In the genomic region with DNA sequence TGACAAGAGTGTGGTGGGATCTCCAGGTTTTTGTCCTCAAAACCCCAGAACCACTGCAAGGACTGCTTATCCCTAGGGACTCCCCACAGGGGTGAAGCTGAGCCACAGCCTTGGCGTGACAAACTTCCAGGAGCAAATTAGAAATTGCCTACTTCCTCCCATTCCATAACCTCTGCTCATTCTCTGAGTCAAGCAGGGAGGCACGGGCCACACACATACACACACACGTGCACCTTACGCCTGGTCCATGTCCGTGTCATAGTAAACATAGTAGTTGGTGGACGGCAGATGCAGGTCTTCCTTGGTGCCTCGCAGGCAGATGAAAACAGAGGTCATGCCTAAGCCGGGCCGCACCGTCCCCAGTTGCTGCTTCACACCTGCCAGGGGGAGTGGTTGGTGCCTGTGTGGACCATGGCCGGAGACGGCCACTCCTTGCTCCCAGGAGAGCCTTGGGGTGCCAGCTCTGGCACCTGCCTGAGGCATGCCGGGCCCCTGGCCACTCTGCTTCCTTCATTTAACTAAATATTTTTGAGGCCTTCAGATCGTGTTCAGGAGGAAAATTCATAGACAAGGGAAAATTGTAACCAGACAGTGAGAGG, we compare ENCODE assay signal across 1 cellular context.
TF ChIP-seq lines count a peak whose summit lies in the region.

No MANE protein-coding gene starts in this region.

TF ChIP-seq in HepG2, 621 proteins besides CTCF, POLR2A, EP300 and RAD21:
- TF ChIP-seq AGO2 (optimal IDR thresholded peaks at IDR 0.05; ENCODE audit: low read depth, low read length): peak; percentile 32
- no peak for TF ChIP-seq NR2F2 (IDR thresholded peaks at IDR 0.05; ENCODE audit: borderline replicate concordance, low read depth)
